Comparison of ENCODE assay signal across 13 cellular contexts in the genomic region with DNA sequence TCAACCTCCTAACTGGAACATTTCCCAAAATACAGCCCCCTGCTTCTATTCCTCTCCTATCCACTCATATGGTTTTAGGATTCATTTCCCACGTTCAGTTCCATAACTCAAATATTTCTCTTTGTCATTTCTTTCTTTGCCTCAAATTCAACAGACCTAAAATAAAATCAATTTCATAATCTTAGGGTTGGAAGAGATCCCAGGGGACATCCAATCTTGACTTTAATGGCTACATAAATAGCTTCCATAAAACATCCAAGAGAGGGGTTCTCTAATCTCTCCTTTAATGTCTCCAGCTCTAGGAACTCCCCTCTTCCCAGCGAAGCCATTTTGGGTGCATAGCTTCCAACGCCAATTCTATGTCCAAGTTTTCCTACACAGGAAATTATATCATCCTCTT. TPM values are rescaled to one million over a fixed set of nuclear protein-coding genes. Genes with fewer than 3 reads are reported as not detected.
DNase-seq lines count a peak whose midpoint lies in the region; ATAC-seq and TF ChIP-seq lines count a peak whose summit lies in the region.
"Had no signal": no experiment of that assay in that cellular context is flagged by ENCODE, and none has a peak within 500 bp of the region (broad histone marks: within the 10 kb centered on the region; RNA-seq: fewer than 3 reads in every experiment).

No MANE protein-coding gene starts in this region.

- intact Hi-C loops in A673 (cut with micrococcal nuclease; ENCODE audit: unreplicated experiment) (no loop called here), left colon (cut with DNase I, micrococcal nuclease) (no loop called here)

- POLR2A ChIA-PET in A673 (lab: Charles Lee; ENCODE audit: low non-redundant PET), result no interaction called here

- H3K36me3 Mint-ChIP-seq in HFFc6 (ENCODE audit: low read depth), result peaks cover 16% of the 10 kb centered on the region
- H3K36me3 Mint-ChIP-seq in effector memory CD8-positive, alpha-beta T cell (ENCODE audit: insufficient read depth), result no peaks in the 10 kb centered on the region

- peaks cover 5% of the 10 kb centered on the region for H3K4me1 ChIP-seq in A673 (ENCODE audit: insufficient read depth, low read length, poor library complexity, severe bottlenecking)
- peaks cover 29% of the 10 kb centered on the region for H3K4me1 ChIP-seq in adipocyte (ENCODE audit: control insufficient read depth, insufficient read depth, low read length)
- H3K4me1 ChIP-seq in foreskin keratinocyte, result peaks cover 22% of the 10 kb centered on the region
- H3K4me1 ChIP-seq: BLaER1 had no signal

- no peak overlapping the region for H3K9ac ChIP-seq in adipocyte (ENCODE audit: low read length)
- H3K9ac ChIP-seq: BLaER1 had no signal

- CTCF ChIA-PET in A673 (lab: Charles Lee), result no interaction called here

- H3K9me3 ChIP-seq in A673 (ENCODE audit: low read depth, low read length, poor library complexity, severe bottlenecking) (peaks cover 6% of the 10 kb centered on the region), adipocyte (ENCODE audit: control insufficient read depth, low read length) (peaks cover 5% of the 10 kb centered on the region)

- H3K4me3 ChIP-seq in A673 (ENCODE audit: low read depth, low read length, poor library complexity, severe bottlenecking) (no peak overlapping the region), adipocyte (ENCODE audit: low read length) (no peak overlapping the region)
- H3K4me3 ChIP-seq: BLaER1 had no signal

- no peaks in the 10 kb centered on the region; the same call in 1 of the 2 replicates for H3K27me3 Mint-ChIP-seq in HFFc6 (ENCODE audit: insufficient read depth)
- no peaks in the 10 kb centered on the region for H3K27me3 Mint-ChIP-seq in effector memory CD8-positive, alpha-beta T cell

- no peak overlapping the region for H3K27ac ChIP-seq in A673 (ENCODE audit: low read depth, low read length, poor library complexity, severe bottlenecking)
- peak overlapping the region; percentile 17 for H3K27ac ChIP-seq in foreskin keratinocyte
- H3K27ac ChIP-seq: BLaER1 had no signal

- ATAC-seq in foreskin keratinocyte, result no peak
- ATAC-seq in GM18909 (IDR thresholded peaks at IDR 0.05; ENCODE audit: poor library complexity, unreplicated experiment), result no peak
- no peak for ATAC-seq in effector memory CD8-positive, alpha-beta T cell (replicated peaks)
- no peak for ATAC-seq in left colon
- ATAC-seq: Right ventricle myocardium inferior had no signal

- H3K36me3 ChIP-seq in A673 (ENCODE audit: insufficient read depth, low read length, poor library complexity, severe bottlenecking) (no peaks in the 10 kb centered on the region), adipocyte (ENCODE audit: control insufficient read depth, insufficient read depth, low read length, severe bottlenecking) (no peaks in the 10 kb centered on the region)
- H3K36me3 ChIP-seq: BLaER1 had no signal

- no TSS peak for BruUV-seq in A673 (replicated peaks; lab: Mats Ljungman, UMichigan)

- peaks cover 62% of the 10 kb centered on the region for H3K4me1 Mint-ChIP-seq in HFFc6 (ENCODE audit: low read depth)
- H3K4me1 Mint-ChIP-seq in effector memory CD8-positive, alpha-beta T cell (ENCODE audit: low read depth in 2 of 2), result peaks cover 0 to 2% of the 10 kb centered on the region in 2 donors
- H3K4me1 Mint-ChIP-seq: H9 had no signal

- no peak for TF ChIP-seq CTCF in A673 (conservative IDR thresholded peaks at IDR 0.05; ENCODE audit: low read depth, low read length)
- no peak for TF ChIP-seq CTCF in HFFc6 (IDR thresholded peaks at IDR 0.05)
- TF ChIP-seq CTCF in foreskin keratinocyte (conservative IDR thresholded peaks at IDR 0.05), result no peak

- H3K27me3 ChIP-seq in A673 (replicated peaks; ENCODE audit: insufficient read depth, low read depth, low read length, poor library complexity) (no peaks in the 10 kb centered on the region), adipocyte (replicated peaks; ENCODE audit: control insufficient read depth, insufficient read depth, low read length) (no peaks in the 10 kb centered on the region), foreskin keratinocyte (no peaks in the 10 kb centered on the region)
- H3K27me3 ChIP-seq: BLaER1 had no signal

- H3K9me3 Mint-ChIP-seq in HFFc6, result peaks cover 16% of the 10 kb centered on the region
- no peaks in the 10 kb centered on the region for H3K9me3 Mint-ChIP-seq in effector memory CD8-positive, alpha-beta T cell

- DNase-seq in A673 (ENCODE audit: low spot score) (peak; percentile 6), HFFc6 (no peak), adipocyte (ENCODE audit: low read depth) (peak; percentile 7), foreskin keratinocyte (no peak), left colon (no peak)
- no peak for DNase-seq in effector memory CD8-positive, alpha-beta T cell
- DNase-seq: H9, NCI-H1436, NCI-H2081, NCI-H226 had no signal

- peak overlapping the region; percentile 42 for H3K27ac Mint-ChIP-seq in HFFc6
- H3K27ac Mint-ChIP-seq in effector memory CD8-positive, alpha-beta T cell, result no peak overlapping the region
- H3K27ac Mint-ChIP-seq: H9 had no signal

- no peak overlapping the region for H3K4me3 Mint-ChIP-seq in HFFc6
- H3K4me3 Mint-ChIP-seq in effector memory CD8-positive, alpha-beta T cell, result no peak overlapping the region
- H3K4me3 Mint-ChIP-seq: H9 had no signal

RNA-seq across cellular contexts. Expression of a gene that starts 33.8 kb away (rescaled TPM):
- total RNA-seq in A673 (2021) (0.54 and 0.66 TPM in 2 replicates), foreskin keratinocyte (0.99 and 1.1 TPM in 2 replicates), left colon (10 to 100 TPM in 1 of 2 donors, 1 to 10 TPM in 1; 8.2 to 11.1 TPM)
- 1 to 10 TPM; 1.8 to 3.1 (median 2.7) TPM for total RNA-seq in HFFc6 (2021; fragmentation: NEBNext Ultra II Directional; extraction: Animal tissue kit (Norgen Biotek cat#: 25700))
- 1.3 and 1.5 TPM in 2 replicates for polyA plus RNA-seq in foreskin keratinocyte

RNA-seq across cellular contexts. Expression of a gene that starts 34.1 kb away (rescaled TPM):
- total RNA-seq in A673 (2021), result 21.5 and 21.8 TPM in 2 replicates
- 10 to 100 TPM; 30.8 to 46.6 (median 41.2) TPM for total RNA-seq in HFFc6 (2021; fragmentation: NEBNext Ultra II Directional; extraction: Animal tissue kit (Norgen Biotek cat#: 25700))
- total RNA-seq in foreskin keratinocyte, result 26.6 and 26.7 TPM in 2 replicates
- polyA plus RNA-seq in foreskin keratinocyte, result 22.6 and 26.9 TPM in 2 replicates
- total RNA-seq in left colon, result 10 to 100 TPM; 35.3 to 39.3 TPM

Comparison
In these comparisons a context has a peak if more than half of its experiments do, and no peak if none do; other contexts are left out.
1. DNase-seq: peak in A673 (single experiment) and adipocyte (single experiment); none in HFFc6 (single experiment), foreskin keratinocyte (0 of 2), effector memory CD8-positive, alpha-beta T cell (0 of 3) and left colon (0 of 2).